Comparison of ENCODE assay signal across 1 cellular context in genomic region chr2:190352668-190353536, GRCh38.
A peak's percentile ranks its signal among the peaks of the same experiment; 100 is the strongest.
TF ChIP-seq lines count a peak whose summit lies in the region.

No MANE protein-coding gene starts in this region.

TF ChIP-seq in HepG2, 621 proteins besides CTCF, POLR2A, EP300 and RAD21 (continued from another document and continues in another):
- TF ChIP-seq, protein P1, sequence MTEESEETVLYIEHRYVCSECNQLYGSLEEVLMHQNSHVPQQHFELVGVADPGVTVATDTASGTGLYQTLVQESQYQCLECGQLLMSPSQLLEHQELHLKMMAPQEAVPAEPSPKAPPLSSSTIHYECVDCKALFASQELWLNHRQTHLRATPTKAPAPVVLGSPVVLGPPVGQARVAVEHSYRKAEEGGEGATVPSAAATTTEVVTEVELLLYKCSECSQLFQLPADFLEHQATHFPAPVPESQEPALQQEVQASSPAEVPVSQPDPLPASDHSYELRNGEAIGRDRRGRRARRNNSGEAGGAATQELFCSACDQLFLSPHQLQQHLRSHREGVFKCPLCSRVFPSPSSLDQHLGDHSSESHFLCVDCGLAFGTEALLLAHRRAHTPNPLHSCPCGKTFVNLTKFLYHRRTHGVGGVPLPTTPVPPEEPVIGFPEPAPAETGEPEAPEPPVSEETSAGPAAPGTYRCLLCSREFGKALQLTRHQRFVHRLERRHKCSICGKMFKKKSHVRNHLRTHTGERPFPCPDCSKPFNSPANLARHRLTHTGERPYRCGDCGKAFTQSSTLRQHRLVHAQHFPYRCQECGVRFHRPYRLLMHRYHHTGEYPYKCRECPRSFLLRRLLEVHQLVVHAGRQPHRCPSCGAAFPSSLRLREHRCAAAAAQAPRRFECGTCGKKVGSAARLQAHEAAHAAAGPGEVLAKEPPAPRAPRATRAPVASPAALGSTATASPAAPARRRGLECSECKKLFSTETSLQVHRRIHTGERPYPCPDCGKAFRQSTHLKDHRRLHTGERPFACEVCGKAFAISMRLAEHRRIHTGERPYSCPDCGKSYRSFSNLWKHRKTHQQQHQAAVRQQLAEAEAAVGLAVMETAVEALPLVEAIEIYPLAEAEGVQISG (CRISPR knock-in tag; IDR thresholded peaks at IDR 0.05): peak; percentile 88
- peak; percentile 84 for TF ChIP-seq SIN3A (IDR thresholded peaks at IDR 0.05; ENCODE audit: borderline replicate concordance, low read depth, low read length)
- peak; percentile 76; the same call in 1 of the 2 replicates for TF ChIP-seq ZNF318 (CRISPR knock-in tag; IDR thresholded peaks at IDR 0.05)
- peak; percentile 86; the same call in 1 of the 2 replicates for TF ChIP-seq NR1H2 (CRISPR knock-in tag; IDR thresholded peaks at IDR 0.05; ENCODE audit: borderline replicate concordance, low read depth)
- TF ChIP-seq ZFP1 (CRISPR knock-in tag; IDR thresholded peaks at IDR 0.05): peak; percentile 91
- TF ChIP-seq ZNF772 (CRISPR knock-in tag; IDR thresholded peaks at IDR 0.05): peak; percentile 98
- peak; percentile 88; the same call in 1 of the 2 replicates for TF ChIP-seq ARHGAP35 (CRISPR knock-in tag; IDR thresholded peaks at IDR 0.05; ENCODE audit: borderline replicate concordance)
- TF ChIP-seq ARNT (IDR thresholded peaks at IDR 0.05): no peak
- TF ChIP-seq, protein P2, sequence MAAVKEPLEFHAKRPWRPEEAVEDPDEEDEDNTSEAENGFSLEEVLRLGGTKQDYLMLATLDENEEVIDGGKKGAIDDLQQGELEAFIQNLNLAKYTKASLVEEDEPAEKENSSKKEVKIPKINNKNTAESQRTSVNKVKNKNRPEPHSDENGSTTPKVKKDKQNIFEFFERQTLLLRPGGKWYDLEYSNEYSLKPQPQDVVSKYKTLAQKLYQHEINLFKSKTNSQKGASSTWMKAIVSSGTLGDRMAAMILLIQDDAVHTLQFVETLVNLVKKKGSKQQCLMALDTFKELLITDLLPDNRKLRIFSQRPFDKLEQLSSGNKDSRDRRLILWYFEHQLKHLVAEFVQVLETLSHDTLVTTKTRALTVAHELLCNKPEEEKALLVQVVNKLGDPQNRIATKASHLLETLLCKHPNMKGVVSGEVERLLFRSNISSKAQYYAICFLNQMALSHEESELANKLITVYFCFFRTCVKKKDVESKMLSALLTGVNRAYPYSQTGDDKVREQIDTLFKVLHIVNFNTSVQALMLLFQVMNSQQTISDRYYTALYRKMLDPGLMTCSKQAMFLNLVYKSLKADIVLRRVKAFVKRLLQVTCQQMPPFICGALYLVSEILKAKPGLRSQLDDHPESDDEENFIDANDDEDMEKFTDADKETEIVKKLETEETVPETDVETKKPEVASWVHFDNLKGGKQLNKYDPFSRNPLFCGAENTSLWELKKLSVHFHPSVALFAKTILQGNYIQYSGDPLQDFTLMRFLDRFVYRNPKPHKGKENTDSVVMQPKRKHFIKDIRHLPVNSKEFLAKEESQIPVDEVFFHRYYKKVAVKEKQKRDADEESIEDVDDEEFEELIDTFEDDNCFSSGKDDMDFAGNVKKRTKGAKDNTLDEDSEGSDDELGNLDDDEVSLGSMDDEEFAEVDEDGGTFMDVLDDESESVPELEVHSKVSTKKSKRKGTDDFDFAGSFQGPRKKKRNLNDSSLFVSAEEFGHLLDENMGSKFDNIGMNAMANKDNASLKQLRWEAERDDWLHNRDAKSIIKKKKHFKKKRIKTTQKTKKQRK (IDR thresholded peaks at IDR 0.05; ENCODE audit: low read length): no peak
- TF ChIP-seq, protein P3, sequence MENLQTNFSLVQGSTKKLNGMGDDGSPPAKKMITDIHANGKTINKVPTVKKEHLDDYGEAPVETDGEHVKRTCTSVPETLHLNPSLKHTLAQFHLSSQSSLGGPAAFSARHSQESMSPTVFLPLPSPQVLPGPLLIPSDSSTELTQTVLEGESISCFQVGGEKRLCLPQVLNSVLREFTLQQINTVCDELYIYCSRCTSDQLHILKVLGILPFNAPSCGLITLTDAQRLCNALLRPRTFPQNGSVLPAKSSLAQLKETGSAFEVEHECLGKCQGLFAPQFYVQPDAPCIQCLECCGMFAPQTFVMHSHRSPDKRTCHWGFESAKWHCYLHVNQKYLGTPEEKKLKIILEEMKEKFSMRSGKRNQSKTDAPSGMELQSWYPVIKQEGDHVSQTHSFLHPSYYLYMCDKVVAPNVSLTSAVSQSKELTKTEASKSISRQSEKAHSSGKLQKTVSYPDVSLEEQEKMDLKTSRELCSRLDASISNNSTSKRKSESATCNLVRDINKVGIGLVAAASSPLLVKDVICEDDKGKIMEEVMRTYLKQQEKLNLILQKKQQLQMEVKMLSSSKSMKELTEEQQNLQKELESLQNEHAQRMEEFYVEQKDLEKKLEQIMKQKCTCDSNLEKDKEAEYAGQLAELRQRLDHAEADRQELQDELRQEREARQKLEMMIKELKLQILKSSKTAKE (CRISPR knock-in tag; IDR thresholded peaks at IDR 0.05; ENCODE audit: borderline replicate concordance): peak; percentile 78; the same call in 1 of the 2 replicates
- peak; percentile 97; the same call in 1 of the 2 replicates for TF ChIP-seq ZNF136 (CRISPR knock-in tag; IDR thresholded peaks at IDR 0.05; ENCODE audit: low read depth)
- TF ChIP-seq ZSCAN29 (CRISPR knock-in tag; conservative IDR thresholded peaks at IDR 0.05): peak; percentile 97
- TF ChIP-seq IKZF4 (CRISPR knock-in tag; IDR thresholded peaks at IDR 0.05; ENCODE audit: borderline replicate concordance, low read depth, not compliant biosample characterization): no peak
- TF ChIP-seq MED8 (CRISPR knock-in tag; IDR thresholded peaks at IDR 0.05; ENCODE audit: insufficient replicate concordance): peak; percentile 84
- TF ChIP-seq MIER2 (CRISPR knock-in tag; IDR thresholded peaks at IDR 0.05): peak; percentile 81
- TF ChIP-seq RELA (CRISPR knock-in tag; IDR thresholded peaks at IDR 0.05): peak; percentile 53; the same call in 1 of the 2 replicates
- no peak; the same call in 1 of the 2 replicates for TF ChIP-seq MED13 (CRISPR knock-in tag; IDR thresholded peaks at IDR 0.05)
- TF ChIP-seq, protein P4, sequence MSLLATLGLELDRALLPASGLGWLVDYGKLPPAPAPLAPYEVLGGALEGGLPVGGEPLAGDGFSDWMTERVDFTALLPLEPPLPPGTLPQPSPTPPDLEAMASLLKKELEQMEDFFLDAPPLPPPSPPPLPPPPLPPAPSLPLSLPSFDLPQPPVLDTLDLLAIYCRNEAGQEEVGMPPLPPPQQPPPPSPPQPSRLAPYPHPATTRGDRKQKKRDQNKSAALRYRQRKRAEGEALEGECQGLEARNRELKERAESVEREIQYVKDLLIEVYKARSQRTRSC (CRISPR knock-in tag; IDR thresholded peaks at IDR 0.05; ENCODE audit: low read depth): 0 out of 2 replicates have a peak, but pooled peaks have one; percentile 85
- TF ChIP-seq ZZZ3 (CRISPR knock-in tag; IDR thresholded peaks at IDR 0.05; ENCODE audit: borderline replicate concordance): 0 out of 2 replicates have a peak, but pooled peaks have one; percentile 60
- peak; percentile 54; the same call in 1 of the 2 replicates for TF ChIP-seq KAT2B (IDR thresholded peaks at IDR 0.05; ENCODE audit: borderline replicate concordance, low read depth, low read length)
- TF ChIP-seq ZBTB39 (CRISPR knock-in tag; IDR thresholded peaks at IDR 0.05): peak; percentile 80; the same call in 1 of the 2 replicates
- TF ChIP-seq ZNF615 (CRISPR knock-in tag; IDR thresholded peaks at IDR 0.05; ENCODE audit: borderline replicate concordance): peak; percentile 84
- TF ChIP-seq ZMAT3 (CRISPR knock-in tag; conservative IDR thresholded peaks at IDR 0.05): peak; percentile 88
- TF ChIP-seq ZNF768 (CRISPR knock-in tag; IDR thresholded peaks at IDR 0.05): no peak; the same call in 1 of the 2 replicates
- no peak for TF ChIP-seq ZNF562 (CRISPR knock-in tag; IDR thresholded peaks at IDR 0.05; ENCODE audit: borderline replicate concordance)
- peak; percentile 92 for TF ChIP-seq BRF2 (CRISPR knock-in tag; IDR thresholded peaks at IDR 0.05)
- peak; percentile 90 for TF ChIP-seq HOXA5 (CRISPR knock-in tag; IDR thresholded peaks at IDR 0.05)
- no peak for TF ChIP-seq NR3C1 (CRISPR knock-in tag; IDR thresholded peaks at IDR 0.05)
- TF ChIP-seq FOXO4 (CRISPR knock-in tag; conservative IDR thresholded peaks at IDR 0.05): 0 out of 2 replicates have a peak, but pooled peaks have one; percentile 72
- TF ChIP-seq NR2F6 (IDR thresholded peaks at IDR 0.05): peak; percentile 99
- TF ChIP-seq NR2F6 (CRISPR knock-in tag; IDR thresholded peaks at IDR 0.05): peak; percentile 98
- TF ChIP-seq HDAC6 (IDR thresholded peaks at IDR 0.05; ENCODE audit: low read depth, low read length): no peak
- TF ChIP-seq SP1 (IDR thresholded peaks at IDR 0.05): no peak
- TF ChIP-seq SP1 (CRISPR knock-in tag; IDR thresholded peaks at IDR 0.05): peak; percentile 35; the same call in 1 of the 2 replicates
- TF ChIP-seq ZNF205 (CRISPR knock-in tag; IDR thresholded peaks at IDR 0.05): peak; percentile 95
